In genomic region chr16:88326611-88327485, GRCh38 we compare ENCODE assay signal across 26 cellular contexts. TPM values are rescaled to one million over a fixed set of nuclear protein-coding genes. Genes with fewer than 3 reads are reported as not detected.
"Had no signal": no experiment of that assay in that cellular context is flagged by ENCODE, and none has a peak within 500 bp of the region (broad histone marks: within the 10 kb centered on the region; RNA-seq: fewer than 3 reads in every experiment).

No MANE protein-coding gene starts in this region.

- H3K4me1 ChIP-seq: gastrocnemius medialis, left lung, lower lobe of right lung, parathyroid adenoma had no signal

- DNase-seq: effector CD8-positive, alpha-beta T cell; endodermal cell; foreskin fibroblast; gastrocnemius medialis; head of caudate nucleus; lower lobe of right lung; natural killer cell; stimulated activated CD4-positive, alpha-beta T cell treated with anti-CD3 and anti-CD28 coated beads, Interleukin-12 subunit alpha, Interleukin-12 subunit beta, amount 100 ng/mL, for 4 hours; stimulated activated CD4-positive, alpha-beta T cell treated with anti-CD3 and anti-CD28 coated beads, Interleukin-1b, Interleukin-23, amount 100 ng/mL, for 48 hours; stimulated activated CD4-positive, alpha-beta T cell treated with anti-CD3 and anti-CD28 coated beads, Interleukin-4, amount 100 ng/mL, for 1 hour; stimulated activated CD8-positive, alpha-beta memory T cell treated with anti-CD3 and anti-CD28 coated beads, Interleukin-4, amount 100 ng/mL, for 48 hours; stimulated activated naive CD8-positive, alpha-beta T cell treated with anti-CD3 and anti-CD28 coated beads, Interleukin-15, Interleukin-2, amounts not matched to agents 100 U/mL and 50 U/mL, for 24 hours; testis; tibial artery had no signal

- H3K4me2 ChIP-seq: smooth muscle cell had no signal

- ATAC-seq: esophagus mucosa; gastrocnemius medialis; left lung; lower lobe of right lung; natural killer cell; sciatic nerve; stimulated activated naive CD8-positive, alpha-beta T cell treated with anti-CD3 and anti-CD28 coated beads, Interleukin-15, Interleukin-2, amounts not matched to agents 100 U/mL and 50 U/mL, for 24 hours had no signal

- H3K4me1 Mint-ChIP-seq: endodermal cell, natural killer cell had no signal

- H3K27me3 ChIP-seq: gastrocnemius medialis, left lung, neutrophil, testis, tibial artery had no signal

- H3K9me3 ChIP-seq: gastrocnemius medialis, left lung, lower lobe of right lung, neutrophil, testis, tibial artery had no signal

- H3K36me3 Mint-ChIP-seq: natural killer cell, type B pancreatic cell had no signal

- H3K27ac Mint-ChIP-seq: endodermal cell, natural killer cell, progenitor cell of endocrine pancreas, type B pancreatic cell had no signal

- H3K27me3 Mint-ChIP-seq: type B pancreatic cell had no signal

- FAIRE-seq: colon, keratinocyte had no signal

- H3K27ac ChIP-seq: epithelial cell of prostate, gastrocnemius medialis, left lung, lower lobe of right lung, neutrophil, parathyroid adenoma, testis, tibial artery had no signal

- H2AFZ ChIP-seq: parathyroid adenoma had no signal

- H3K36me3 ChIP-seq: gastrocnemius medialis, left lung, lower lobe of right lung, neutrophil, tibial artery had no signal

- H3K9me3 Mint-ChIP-seq: endodermal cell, natural killer cell, type B pancreatic cell had no signal

- H3K9ac ChIP-seq: parathyroid adenoma had no signal

- H3K4me3 ChIP-seq: gastrocnemius medialis, left lung, lower lobe of right lung, smooth muscle cell, testis, tibial artery had no signal

- H3K4me3 Mint-ChIP-seq: endodermal cell, natural killer cell, type B pancreatic cell had no signal

- H3K79me2 ChIP-seq: parathyroid adenoma had no signal

RNA-seq across cellular contexts. Expression of gene ZNF469, which starts 55.9 kb away (rescaled TPM):
- polyA plus RNA-seq: keratinocyte, neural cell had no signal
